Comparison of ENCODE assay signal across 13 cellular contexts in genomic region chr16:23827245-23827543, GRCh38. TPM values are rescaled to one million over a fixed set of nuclear protein-coding genes. Genes with fewer than 3 reads are reported as not detected.
DNase-seq lines count a peak whose midpoint lies in the region; ATAC-seq and TF ChIP-seq lines count a peak whose summit lies in the region.
"Had no signal": no experiment of that assay in that cellular context is flagged by ENCODE, and none has a peak within 500 bp of the region (broad histone marks: within the 10 kb centered on the region; RNA-seq: fewer than 3 reads in every experiment).

No MANE protein-coding gene starts in this region.

- H2AFZ ChIP-seq in DND-41 (ENCODE audit: low read depth, low read length) (peak overlapping the region; percentile 67; the same call in 1 of the 2 replicates), OCI-LY1 (ENCODE audit: low read length) (peak overlapping the region; percentile 83), smooth muscle cell (ENCODE audit: low read depth) (no peak overlapping the region)

- no peaks in the 10 kb centered on the region for H4K20me1 ChIP-seq in DND-41 (ENCODE audit: insufficient read depth, low read length)
- no peaks in the 10 kb centered on the region for H4K20me1 ChIP-seq in OCI-LY1 (ENCODE audit: insufficient read depth, low read length)
- H4K20me1 ChIP-seq in smooth muscle cell (ENCODE audit: low read depth): no peaks in the 10 kb centered on the region

- H3K9me2 ChIP-seq in OCI-LY1 (ENCODE audit: low read depth, low read length): no peaks in the 10 kb centered on the region

- no peak for TF ChIP-seq EP300 in upper lobe of left lung (IDR thresholded peaks at IDR 0.05)

- H3K9me3 Mint-ChIP-seq in effector memory CD8-positive, alpha-beta T cell: no peaks in the 10 kb centered on the region

- H3K27me3 Mint-ChIP-seq in effector memory CD8-positive, alpha-beta T cell: no peaks in the 10 kb centered on the region

- DNase-seq in DND-41 (no peak), smooth muscle cell (lab: John Stamatoyannopoulos, UW; ENCODE audit: unreplicated experiment) (no peak), upper lobe of left lung (no peak), DMS114 treated with DMSO at 0.1 percent for 48 hours (lab: John Stamatoyannopoulos, UW; ENCODE audit: unreplicated experiment) (no peak), caudate nucleus (lab: John Stamatoyannopoulos, UW) (no peak)
- DNase-seq in effector memory CD8-positive, alpha-beta T cell: no peak
- DNase-seq: COR-L47, HFFc6, T-helper 9 cell, testis had no signal

- H3K36me3 ChIP-seq in DND-41 (ENCODE audit: insufficient read depth, low read length): no peaks in the 10 kb centered on the region
- H3K36me3 ChIP-seq in OCI-LY1 (ENCODE audit: insufficient read depth, low read length): no peaks in the 10 kb centered on the region; the same call in 1 of the 2 replicates
- no peaks in the 10 kb centered on the region for H3K36me3 ChIP-seq in smooth muscle cell (ENCODE audit: low read depth)
- no peaks in the 10 kb centered on the region for H3K36me3 ChIP-seq in upper lobe of left lung

- TF ChIP-seq CTCF in DND-41 (IDR thresholded peaks at IDR 0.05; ENCODE audit: borderline replicate concordance, extremely low read depth, low read length, poor library complexity, severe bottlenecking) (no peak), OCI-LY1 (IDR thresholded peaks at IDR 0.05; ENCODE audit: low read length) (no peak), smooth muscle cell (IDR thresholded peaks at IDR 0.05; ENCODE audit: borderline replicate concordance, insufficient read depth, poor library complexity, severe bottlenecking) (no peak), upper lobe of left lung (IDR thresholded peaks at IDR 0.05) (no peak)

- H3K4me3 ChIP-seq in DND-41 (ENCODE audit: low read depth in 1 of 2, low read length in 2 of 2): no peak overlapping the region
- no peak overlapping the region for H3K4me3 ChIP-seq in OCI-LY1 (ENCODE audit: low read depth, low read length, poor library complexity, severe bottlenecking)
- no peak overlapping the region for H3K4me3 ChIP-seq in smooth muscle cell
- no peak overlapping the region for H3K4me3 ChIP-seq in upper lobe of left lung
- H3K4me3 ChIP-seq: testis had no signal

- H3K27me3 ChIP-seq in DND-41 (ENCODE audit: insufficient read depth, low read length, poor library complexity) (no peaks in the 10 kb centered on the region), OCI-LY1 (ENCODE audit: insufficient read depth, low read length) (no peaks in the 10 kb centered on the region), smooth muscle cell (ENCODE audit: low read depth) (peaks cover 6% of the 10 kb centered on the region), upper lobe of left lung (no peaks in the 10 kb centered on the region)
- H3K27me3 ChIP-seq: testis had no signal

- WGBS in smooth muscle cell (ENCODE audit: low lambda C conversion rate): 76% methylated on average over 2 of the region's 2 CpGs
- WGBS in upper lobe of left lung, 2 donors: 28 to 45% methylated on average over 2 of the region's 2 CpGs

- H3K4me2 ChIP-seq in DND-41 (ENCODE audit: insufficient read depth, low read length) (no peak overlapping the region), OCI-LY1 (ENCODE audit: low read length) (0 out of 2 replicates have a peak overlapping the region, but pooled peaks have one; percentile 4), smooth muscle cell (no peak overlapping the region)

- H3K4me1 ChIP-seq in DND-41 (ENCODE audit: insufficient read depth, low read length): peaks cover 18% of the 10 kb centered on the region
- H3K4me1 ChIP-seq in OCI-LY1 (ENCODE audit: insufficient read depth, low read length, severe bottlenecking): peaks cover 12% of the 10 kb centered on the region
- no peaks in the 10 kb centered on the region for H3K4me1 ChIP-seq in smooth muscle cell (ENCODE audit: low read depth)
- peaks cover 0 to 6% (median 0%) of the 10 kb centered on the region in 4 donors for H3K4me1 ChIP-seq in upper lobe of left lung
- H3K4me1 ChIP-seq: testis had no signal

- peak overlapping the region; percentile 91 to 96 for H3K27ac Mint-ChIP-seq in effector memory CD8-positive, alpha-beta T cell
- H3K27ac Mint-ChIP-seq: HFFc6 had no signal

- H3F3A ChIP-seq in OCI-LY1 (ENCODE audit: insufficient read depth, low read length) (no peaks in the 10 kb centered on the region), smooth muscle cell (ENCODE audit: low read depth) (no peaks in the 10 kb centered on the region)

- no peak for ATAC-seq in DND-41 (ENCODE audit: insufficient read depth, low read depth)
- ATAC-seq in GM21360 (IDR thresholded peaks at IDR 0.05; ENCODE audit: unreplicated experiment): peak; percentile 51
- peak; percentile 31 for ATAC-seq in effector memory CD8-positive, alpha-beta T cell (replicated peaks)
- ATAC-seq in upper lobe of left lung (ENCODE audit: low FRiP score in 2 of 2): no peak

- H3K4me1 Mint-ChIP-seq in effector memory CD8-positive, alpha-beta T cell (ENCODE audit: low read depth in 2 of 2): peaks cover 31 to 38% of the 10 kb centered on the region in 2 donors

- TF ChIP-seq POLR2A in upper lobe of left lung (IDR thresholded peaks at IDR 0.05): no peak

- no peak overlapping the region for H3K9ac ChIP-seq in DND-41 (ENCODE audit: low read depth, low read length)
- H3K9ac ChIP-seq in OCI-LY1 (ENCODE audit: low read length): no peak overlapping the region
- H3K9ac ChIP-seq in smooth muscle cell (ENCODE audit: low read depth): no peak overlapping the region

- H3K36me3 Mint-ChIP-seq in effector memory CD8-positive, alpha-beta T cell (ENCODE audit: insufficient read depth): peaks cover 3% of the 10 kb centered on the region

- peak overlapping the region; percentile 58 to 66 for H3K4me3 Mint-ChIP-seq in effector memory CD8-positive, alpha-beta T cell
- H3K4me3 Mint-ChIP-seq: HFFc6 had no signal

- H3K27ac ChIP-seq in DND-41 (ENCODE audit: low read length) (peak overlapping the region; percentile 55), OCI-LY1 (ENCODE audit: low read depth, low read length, poor library complexity, severe bottlenecking) (no peak overlapping the region), smooth muscle cell (ENCODE audit: low read depth) (no peak overlapping the region), upper lobe of left lung (peak overlapping the region in 2 of 4 donors; percentile 29 to 72), caudate nucleus (ENCODE audit: low read depth, low read length) (no peak overlapping the region)
- H3K27ac ChIP-seq: testis had no signal

- H3K9me3 ChIP-seq in DND-41 (ENCODE audit: insufficient read depth, low read length, severe bottlenecking): peaks cover 13% of the 10 kb centered on the region
- peaks cover 4% of the 10 kb centered on the region; the same call in 1 of the 2 replicates for H3K9me3 ChIP-seq in OCI-LY1 (ENCODE audit: low read length)
- no peaks in the 10 kb centered on the region for H3K9me3 ChIP-seq in smooth muscle cell (replicated peaks; ENCODE audit: low read depth)
- peaks cover 0 to 15% (median 4%) of the 10 kb centered on the region in 4 donors for H3K9me3 ChIP-seq in upper lobe of left lung
- H3K9me3 ChIP-seq: testis had no signal

- H3K79me2 ChIP-seq in DND-41 (ENCODE audit: insufficient read depth, low read length) (no peaks in the 10 kb centered on the region), OCI-LY1 (ENCODE audit: insufficient read depth, low read length) (no peaks in the 10 kb centered on the region), smooth muscle cell (ENCODE audit: low read depth) (no peaks in the 10 kb centered on the region)

RNA-seq across cellular contexts. Expression of gene PRKCB, which starts 8.6 kb away (rescaled TPM):
- total RNA-seq in smooth muscle cell (0.36 TPM in 1 of 2 replicates, not detected in the other), upper lobe of left lung (10 to 100 TPM in 5 of 6 donors, 1 to 10 TPM in 1; 9.6 to 28.0 (median 13.9) TPM)
- 0.30 TPM in 1 of 2 replicates, not detected in the other for polyA plus RNA-seq in smooth muscle cell
- total RNA-seq: bronchial epithelial cell, HFFc6 had no signal

Comparison
In these comparisons a context has a peak if more than half of its experiments do, and no peak if none do; other contexts are left out.
1. ATAC-seq: peak in GM21360 (single experiment) and effector memory CD8-positive, alpha-beta T cell (single experiment); none in DND-41 (single experiment) and upper lobe of left lung (0 of 2).